In genomic region chr1:116855220-116855619, GRCh38 we compare ENCODE assay signal across 9 cellular contexts. TPM values are rescaled to one million over a fixed set of nuclear protein-coding genes. Genes with fewer than 3 reads are reported as not detected.
DNase-seq lines count a peak whose midpoint lies in the region; ATAC-seq and TF ChIP-seq lines count a peak whose summit lies in the region.
"Had no signal": no experiment of that assay in that cellular context is flagged by ENCODE, and none has a peak within 500 bp of the region (broad histone marks: within the 10 kb centered on the region; RNA-seq: fewer than 3 reads in every experiment).

No MANE protein-coding gene starts in this region.

- H3K4me3 Mint-ChIP-seq in natural killer cell treated with Interleukin-12 subunit alpha and Interleukin-12 subunit beta and Interleukin-15 and Interleukin-18, amount 100 ng/mL, for 72 hours: no peak overlapping the region

- H3K4me1 ChIP-seq in iPS-20b (ENCODE audit: insufficient read depth, low read length): peaks cover 51% of the 10 kb centered on the region
- peaks cover 0 to 18% (median 13%) of the 10 kb centered on the region in 4 donors for H3K4me1 ChIP-seq in tibial artery

- intact Hi-C loops in tibial artery (cut with DNase I; ENCODE audit: low total_unique reads): no loop called here

- no peak overlapping the region for H3K27ac Mint-ChIP-seq in natural killer cell treated with Interleukin-12 subunit alpha and Interleukin-12 subunit beta and Interleukin-15 and Interleukin-18, amount 100 ng/mL, for 72 hours

- DNase-seq in NCI-H2227 (lab: John Stamatoyannopoulos, UW; ENCODE audit: unreplicated experiment) (peak; percentile 41), NCI-H2227 treated with DMSO at 0.1 percent for 48 hours (lab: John Stamatoyannopoulos, UW) (no peak), tibial artery (peak; percentile 43 to 65), ureter (ENCODE audit: low spot score) (no peak)
- DNase-seq in natural killer cell treated with Interleukin-12 subunit alpha and Interleukin-12 subunit beta and Interleukin-15 and Interleukin-18, amount 100 ng/mL, for 72 hours (ENCODE audit: low spot score): no peak
- DNase-seq: activated CD4-positive, alpha-beta T cell treated with anti-CD3 and anti-CD28 coated beads, Interleukin-2, amount 50 U/mL, for 4 hours had no signal

- no peaks in the 10 kb centered on the region for H3K36me3 Mint-ChIP-seq in natural killer cell treated with Interleukin-12 subunit alpha and Interleukin-12 subunit beta and Interleukin-15 and Interleukin-18, amount 100 ng/mL, for 72 hours

- ATAC-seq in natural killer cell treated with Interleukin-12 subunit alpha and Interleukin-12 subunit beta and Interleukin-15 and Interleukin-18, amount 100 ng/mL, for 72 hours: no peak
- ATAC-seq in HG03439 (IDR thresholded peaks at IDR 0.05; ENCODE audit: unreplicated experiment): no peak

- no peak overlapping the region for H3K4me3 ChIP-seq in iPS-20b (ENCODE audit: low read length)
- H3K4me3 ChIP-seq in tibial artery: no peak overlapping the region

- peaks cover under 1 to 2% of the 10 kb centered on the region in 2 donors for H3K27me3 Mint-ChIP-seq in natural killer cell treated with Interleukin-12 subunit alpha and Interleukin-12 subunit beta and Interleukin-15 and Interleukin-18, amount 100 ng/mL, for 72 hours

- H3K36me3 ChIP-seq in iPS-20b (ENCODE audit: insufficient read depth, low read depth, low read length): no peaks in the 10 kb centered on the region
- H3K36me3 ChIP-seq in tibial artery: no peaks in the 10 kb centered on the region

- H3K9ac ChIP-seq in iPS-20b (ENCODE audit: low read depth, low read length): peak overlapping the region; percentile 67; the same call in 1 of the 2 replicates

- TF ChIP-seq CTCF in VCaP (conservative IDR thresholded peaks at IDR 0.05): no peak
- no peak for TF ChIP-seq CTCF in tibial artery (IDR thresholded peaks at IDR 0.05)

- H3K9me3 Mint-ChIP-seq in natural killer cell treated with Interleukin-12 subunit alpha and Interleukin-12 subunit beta and Interleukin-15 and Interleukin-18, amount 100 ng/mL, for 72 hours: no peaks in the 10 kb centered on the region

- H3K27me3 ChIP-seq in iPS-20b (ENCODE audit: insufficient read depth, low read length) (no peaks in the 10 kb centered on the region), tibial artery (no peaks in the 10 kb centered on the region)

- H3K27ac ChIP-seq in VCaP (peak overlapping the region; percentile 77), iPS-20b (ENCODE audit: low read length) (peak overlapping the region; percentile 27), tibial artery (no peak overlapping the region)

- no peaks in the 10 kb centered on the region for H3K9me3 ChIP-seq in iPS-20b (ENCODE audit: insufficient read depth, low read depth, low read length)
- no peaks in the 10 kb centered on the region for H3K9me3 ChIP-seq in tibial artery

- H3K4me1 Mint-ChIP-seq in natural killer cell treated with Interleukin-12 subunit alpha and Interleukin-12 subunit beta and Interleukin-15 and Interleukin-18, amount 100 ng/mL, for 72 hours (ENCODE audit: low read depth in 2 of 2): peaks cover 6% of the 10 kb centered on the region in 2 donors

RNA-seq across cellular contexts. Expression of gene PTGFRN, which starts 54.5 kb away (rescaled TPM):
- 1 to 10 TPM; 2.2 to 6.4 TPM for total RNA-seq in natural killer cell treated with Interleukin-12 subunit alpha and Interleukin-12 subunit beta and Interleukin-15 and Interleukin-18, amount 100 ng/mL, for 72 hours
- 103 TPM for total RNA-seq in ureter

Comparison
In these comparisons a context has a peak if more than half of its experiments do, and no peak if none do; other contexts are left out.
1. DNase-seq: peak in NCI-H2227 (single experiment) and tibial artery (2 of 2); none in NCI-H2227 treated with DMSO at 0.1 percent for 48 hours (single experiment), natural killer cell treated with Interleukin-12 subunit alpha and Interleukin-12 subunit beta and Interleukin-15 and Interleukin-18, amount 100 ng/mL, for 72 hours (single experiment) and ureter (single experiment).
2. H3K27ac ChIP-seq: peak in VCaP (single experiment) and iPS-20b (single experiment); none in tibial artery (0 of 2).
3. RNA of gene PTGFRN, which starts 54.5 kb away (total RNA-seq): 103 TPM in ureter (single experiment); 2.2 to 6.4 TPM in natural killer cell treated with Interleukin-12 subunit alpha and Interleukin-12 subunit beta and Interleukin-15 and Interleukin-18, amount 100 ng/mL, for 72 hours; every median in the first group is over 10 times any median in the second.